8 cellular contexts compared by ENCODE assay signal in genomic region chr4:94451669-94452475, GRCh38. TPM values are rescaled to one million over a fixed set of nuclear protein-coding genes. Genes with fewer than 3 reads are reported as not detected.
DNase-seq lines count a peak whose midpoint lies in the region; ATAC-seq and TF ChIP-seq lines count a peak whose summit lies in the region.

A gene with protein sequence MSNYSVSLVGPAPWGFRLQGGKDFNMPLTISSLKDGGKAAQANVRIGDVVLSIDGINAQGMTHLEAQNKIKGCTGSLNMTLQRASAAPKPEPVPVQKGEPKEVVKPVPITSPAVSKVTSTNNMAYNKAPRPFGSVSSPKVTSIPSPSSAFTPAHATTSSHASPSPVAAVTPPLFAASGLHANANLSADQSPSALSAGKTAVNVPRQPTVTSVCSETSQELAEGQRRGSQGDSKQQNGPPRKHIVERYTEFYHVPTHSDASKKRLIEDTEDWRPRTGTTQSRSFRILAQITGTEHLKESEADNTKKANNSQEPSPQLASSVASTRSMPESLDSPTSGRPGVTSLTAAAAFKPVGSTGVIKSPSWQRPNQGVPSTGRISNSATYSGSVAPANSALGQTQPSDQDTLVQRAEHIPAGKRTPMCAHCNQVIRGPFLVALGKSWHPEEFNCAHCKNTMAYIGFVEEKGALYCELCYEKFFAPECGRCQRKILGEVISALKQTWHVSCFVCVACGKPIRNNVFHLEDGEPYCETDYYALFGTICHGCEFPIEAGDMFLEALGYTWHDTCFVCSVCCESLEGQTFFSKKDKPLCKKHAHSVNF (plus strand): TSS chr4:94451942. CDS start chr4:94455289, 3,347 bp downstream.

- peak; percentile 88 for ATAC-seq in HG03175 (IDR thresholded peaks at IDR 0.05; ENCODE audit: unreplicated experiment)

- H3K9me3 Mint-ChIP-seq in chondrocyte (ENCODE audit: low read depth): no peaks in the 10 kb centered on the region

- peaks cover 6% of the 10 kb centered on the region for H3K36me3 Mint-ChIP-seq in chondrocyte (ENCODE audit: low read depth)

- in situ Hi-C loops in GM18951 (cut with MboI; ENCODE audit: low sequenced_read_pairs, unreplicated experiment): no loop called here

- peak; percentile 83 for DNase-seq in AG10803 (ENCODE audit: low read depth)
- peak; percentile 78 to 89 for DNase-seq in NCI-H446 (lab: John Stamatoyannopoulos, UW)
- peak; percentile 79 to 85 for DNase-seq in activated CD4-positive, alpha-beta T cell treated with anti-CD3 and anti-CD28 coated beads for 24 hours (ENCODE audit: low read depth in 2 of 2)
- DNase-seq in chondrocyte (ENCODE audit: low spot score): peak; percentile 94
- DNase-seq in kidney tubule cell (ENCODE audit: low spot score): peak; percentile 93
- peak; percentile 76 to 87 (median 78) for DNase-seq in stimulated activated CD4-positive, alpha-beta T cell treated with anti-CD3 and anti-CD28 coated beads, Interleukin-1b, Interleukin-23, amount 100 ng/mL, for 24 hours (ENCODE audit: low read depth in 4 of 4, low spot score in 1 of 4)

- H3K4me1 Mint-ChIP-seq in chondrocyte (ENCODE audit: low read depth): peaks cover 53% of the 10 kb centered on the region

- no peaks in the 10 kb centered on the region for H3K27me3 Mint-ChIP-seq in chondrocyte (ENCODE audit: low read depth)

- H3K4me3 Mint-ChIP-seq in chondrocyte (ENCODE audit: unreplicated experiment): peak within 1 kb of the TSS; percentile 84

- peak within 1 kb of the TSS; percentile 81 for H3K4me3 ChIP-seq in AG10803 (ENCODE audit: low read length)

- peak within 1 kb of the TSS; percentile 93 for H3K27ac Mint-ChIP-seq in chondrocyte (ENCODE audit: unreplicated experiment)

- TF ChIP-seq POLR2A in GM18951 (IDR thresholded peaks at IDR 0.05; ENCODE audit: extremely low read depth, insufficient read depth, insufficient read length): peak; percentile 96

- TF ChIP-seq CTCF in AG10803 (conservative IDR thresholded peaks at IDR 0.05; ENCODE audit: low read length): no peak
- TF ChIP-seq CTCF in chondrocyte (IDR thresholded peaks at IDR 0.05): peak; percentile 48

RNA-seq across cellular contexts. Expression of the gene that starts here (rescaled TPM):
- 268 to 329 TPM (median 317 TPM) in 3 replicates for total RNA-seq in chondrocyte

Comparison
In these comparisons a context has a peak if more than half of its experiments do, and no peak if none do; other contexts are left out.
1. Peak in every context shown above with its lines: DNase-seq, ATAC-seq and H3K4me3 ChIP-seq.